8 cellular contexts compared by ENCODE assay signal in the genomic region with DNA sequence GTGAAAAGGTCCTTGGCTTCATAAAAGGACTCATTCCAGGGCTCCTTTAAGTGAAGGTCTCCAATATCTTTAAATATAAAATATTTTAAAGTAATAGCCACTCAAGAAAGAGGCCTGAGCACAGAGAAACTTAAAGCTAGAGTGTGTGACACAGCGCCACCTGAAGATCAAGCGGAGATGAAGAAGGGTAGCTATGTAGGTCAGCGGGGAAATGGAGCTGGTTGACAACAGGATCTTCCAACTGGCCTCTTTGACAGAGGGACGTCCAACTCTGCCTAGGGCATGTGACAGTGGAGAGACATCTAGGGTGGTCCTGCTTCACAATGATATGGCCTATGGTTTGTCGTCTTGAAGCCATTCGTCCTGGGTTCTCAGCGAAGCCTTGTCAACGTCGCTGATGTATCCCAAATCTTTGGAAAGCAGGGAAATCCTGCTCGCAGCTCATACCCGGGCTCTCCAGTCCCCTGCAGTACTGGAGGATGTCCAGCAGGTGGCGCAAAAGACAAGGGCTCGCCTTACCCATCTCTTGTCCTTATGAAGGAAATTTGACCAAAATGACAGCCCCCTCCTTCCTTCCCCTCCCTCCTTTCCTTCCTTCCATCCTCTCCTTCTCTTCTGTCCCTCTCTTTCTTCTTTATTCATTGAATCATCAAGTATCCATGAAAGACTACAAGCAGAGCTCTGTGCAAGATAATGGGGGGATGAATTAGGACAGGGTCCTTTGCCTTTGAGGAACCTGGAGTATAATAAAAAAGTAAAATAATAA. TPM values are rescaled to one million over a fixed set of nuclear protein-coding genes. Genes with fewer than 3 reads are reported as not detected.
DNase-seq lines count a peak whose midpoint lies in the region; ATAC-seq, FAIRE-seq and TF ChIP-seq lines count a peak whose summit lies in the region.

No MANE protein-coding gene starts in this region.

- no peak overlapping the region for H2AFZ ChIP-seq in keratinocyte (ENCODE audit: control insufficient read depth, low read length)

- no peaks in the 10 kb centered on the region for H4K20me1 ChIP-seq in keratinocyte (ENCODE audit: control insufficient read depth, extremely low read depth, insufficient read depth, low read length)

- FAIRE-seq in keratinocyte (lab: Jason Lieb, UNC), result peak; percentile 77

- intact Hi-C loops in A673 (cut with micrococcal nuclease; ENCODE audit: unreplicated experiment), result loop anchor here (1.0 to 10.0 kb wide), 4 partner anchors 62 to 720 kb away; partner anchors contain the start of gene LONRF2

- no peak for ATAC-seq in HG03196 (IDR thresholded peaks at IDR 0.05; ENCODE audit: unreplicated experiment)

- CTCF ChIA-PET in A673 (lab: Charles Lee), result interaction anchor here (0.6 to 4.9 kb wide), 14 partner anchors 9 to 704 kb away, joined by 3 to 76 read pairs (median 5); partner anchors contain the start of gene PDCL3

- POLR2A ChIA-PET in A673 (lab: Charles Lee; ENCODE audit: low non-redundant PET), result no interaction called here

- no peaks in the 10 kb centered on the region for H3K9me3 ChIP-seq in A673 (ENCODE audit: low read depth, low read length, poor library complexity, severe bottlenecking)
- no peaks in the 10 kb centered on the region for H3K9me3 ChIP-seq in WERI-Rb-1 (ENCODE audit: severe bottlenecking)
- H3K9me3 ChIP-seq in keratinocyte (ENCODE audit: control insufficient read depth, low read depth, low read length), result no peaks in the 10 kb centered on the region

- no peak overlapping the region for H3K4me2 ChIP-seq in keratinocyte (ENCODE audit: control insufficient read depth, extremely low read depth, insufficient read depth, low read depth, low read length)

- dilution Hi-C loops in keratinocyte (cut with MboI; ENCODE audit: extremely low pct_ligation_motif_present, low sequenced_read_pairs), result no loop called here

- no peaks in the 10 kb centered on the region for H3K9me1 ChIP-seq in keratinocyte (ENCODE audit: control insufficient read depth, extremely low read depth, insufficient read depth, low read length)

- BruUV-seq in A673 (replicated peaks; lab: Mats Ljungman, UMichigan), result no TSS peak

- DNase-seq in A673 (ENCODE audit: low spot score) (peak; percentile 78), NCI-H1048 (lab: John Stamatoyannopoulos, UW) (peak; percentile 3), WERI-Rb-1 (peak; percentile 66), cardiac fibroblast (ENCODE audit: low read depth in 2 of 2) (peak; percentile 64 to 71), keratinocyte (ENCODE audit: low read depth, low spot score) (no peak)
- peak; percentile 66 to 68 for DNase-seq in stimulated activated CD4-positive, alpha-beta T cell treated with anti-CD3 and anti-CD28 coated beads, Interleukin-2, amount 100 ng/mL, for 24 hours

- H3K36me3 ChIP-seq in A673 (ENCODE audit: insufficient read depth, low read length, poor library complexity, severe bottlenecking) (no peaks in the 10 kb centered on the region), WERI-Rb-1 (no peaks in the 10 kb centered on the region), keratinocyte (ENCODE audit: control insufficient read depth in 2 of 2, extremely low read depth in 1 of 2, insufficient read depth in 2 of 2, low read length in 2 of 2) (no peaks in the 10 kb centered on the region)

- TF ChIP-seq CTCF in A673 (conservative IDR thresholded peaks at IDR 0.05; ENCODE audit: low read depth, low read length) (peak; percentile 94), GM12874 (IDR thresholded peaks at IDR 0.05; ENCODE audit: insufficient read depth, low read depth, low read length) (peak; percentile 93), WERI-Rb-1 (IDR thresholded peaks at IDR 0.05; ENCODE audit: low read depth, low read length) (peak; percentile 86), cardiac fibroblast (IDR thresholded peaks at IDR 0.05; ENCODE audit: low read depth, low read length) (peak; percentile 97), keratinocyte (optimal IDR thresholded peaks at IDR 0.05 in 1 of 3, IDR thresholded peaks at IDR 0.05 in 1 of 3, conservative IDR thresholded peaks at IDR 0.05 in 1 of 3; ENCODE audit: extremely low read depth in 1 of 3, insufficient read depth in 2 of 3, low read length in 3 of 3) (peak; percentile 81 to 94 (median 91))

- H3K4me3 ChIP-seq in A673 (ENCODE audit: low read depth, low read length, poor library complexity, severe bottlenecking), result no peak overlapping the region
- no peak overlapping the region for H3K4me3 ChIP-seq in WERI-Rb-1 (ENCODE audit: low read depth, low read length)
- H3K4me3 ChIP-seq in cardiac fibroblast (replicated peaks in 1 of 2; ENCODE audit: low read depth in 2 of 2, low read length in 2 of 2), result no peak overlapping the region
- no peak overlapping the region for H3K4me3 ChIP-seq in keratinocyte (ENCODE audit: control insufficient read depth in 2 of 3, extremely low read depth in 1 of 3, insufficient read depth in 2 of 3, low read depth in 1 of 3, low read length in 3 of 3)

- H3K79me2 ChIP-seq in keratinocyte (ENCODE audit: control insufficient read depth, insufficient read depth, low read length), result no peaks in the 10 kb centered on the region

- H3K4me1 ChIP-seq in A673 (ENCODE audit: insufficient read depth, low read length, poor library complexity, severe bottlenecking), result no peaks in the 10 kb centered on the region
- H3K4me1 ChIP-seq in keratinocyte (ENCODE audit: control insufficient read depth, extremely low read depth, insufficient read depth, low read length), result no peaks in the 10 kb centered on the region

- H3K27ac ChIP-seq in A673 (ENCODE audit: low read depth, low read length, poor library complexity, severe bottlenecking), result no peak overlapping the region
- H3K27ac ChIP-seq in WERI-Rb-1, result no peak overlapping the region
- H3K27ac ChIP-seq in keratinocyte (ENCODE audit: control insufficient read depth, insufficient read depth, low read length), result no peak overlapping the region

- H3K27me3 ChIP-seq in A673 (replicated peaks; ENCODE audit: insufficient read depth, low read depth, low read length, poor library complexity) (no peaks in the 10 kb centered on the region), WERI-Rb-1 (ENCODE audit: insufficient read depth, low read depth, severe bottlenecking) (peaks cover 12% of the 10 kb centered on the region), keratinocyte (ENCODE audit: control insufficient read depth, extremely low read depth, insufficient read depth, low read length) (no peaks in the 10 kb centered on the region)

- H3K9ac ChIP-seq in keratinocyte (ENCODE audit: control insufficient read depth, extremely low read depth, insufficient read depth, low read length), result no peak overlapping the region

RNA-seq across cellular contexts. Expression of gene LONRF2, which starts 59.6 kb away (rescaled TPM):
- 3.5 and 3.8 TPM in 2 replicates for total RNA-seq in A673 (2021)
- polyA plus RNA-seq in keratinocyte, result not detected in 3 replicates
- not detected for polyA plus RNA-seq in keratinocyte (2011; ENCODE audit: low read depth)
- 0.02 TPM in 1 of 2 replicates, not detected in the other for polyA plus RNA-seq in keratinocyte (2011; cell fraction: cytosol; rRNA removed)
- polyA plus RNA-seq in keratinocyte (2011; cell fraction: nucleus; rRNA removed), result 0.05 and 0.12 TPM in 2 replicates
- not detected in 2 replicates for polyA plus RNA-seq in keratinocyte (2012; ENCODE audit: low replicate concordance)
- polyA minus RNA-seq in keratinocyte, result not detected in 3 replicates
- polyA minus RNA-seq in keratinocyte (2011; cell fraction: cytosol; rRNA and poly(A)+ RNA removed), result not detected
- polyA minus RNA-seq in keratinocyte (2011; cell fraction: nucleus; rRNA and poly(A)+ RNA removed), result under 0.01 and 0.08 TPM in 2 replicates
